23 cellular contexts compared by ENCODE assay signal in genomic region chr12:86052921-86053320, GRCh38.
"Had no signal": no experiment of that assay in that cellular context is flagged by ENCODE, and none has a peak within 500 bp of the region (broad histone marks: within the 10 kb centered on the region; RNA-seq: fewer than 3 reads in every experiment).

No MANE protein-coding gene starts in this region.

- H3K36me3 Mint-ChIP-seq: memory B cell, natural killer cell had no signal

- H3K9me3 Mint-ChIP-seq: memory B cell had no signal

- H3K27ac Mint-ChIP-seq: memory B cell, natural killer cell had no signal

- ATAC-seq: foreskin keratinocyte; gastroesophageal sphincter; left lobe of liver; natural killer cell; pancreas; sciatic nerve; stimulated activated naive CD8-positive, alpha-beta T cell treated with anti-CD3 and anti-CD28 coated beads, Interleukin-15, amount 100 ng/mL, for 72 hours had no signal

- H3K4me3 ChIP-seq: coronary artery, esophagus muscularis mucosa, gastroesophageal sphincter, lung, pancreas, right atrium auricular region, smooth muscle cell, suprapubic skin, vagina had no signal

- H3K36me3 ChIP-seq: esophagus muscularis mucosa, gastroesophageal sphincter, pancreas, right atrium auricular region, suprapubic skin, vagina had no signal

- H3K27me3 ChIP-seq: esophagus muscularis mucosa, foreskin keratinocyte, gastroesophageal sphincter, pancreas, right atrium auricular region, suprapubic skin, vagina had no signal

- H3K27me3 Mint-ChIP-seq: memory B cell; stimulated activated naive CD8-positive, alpha-beta T cell treated with anti-CD3 and anti-CD28 coated beads, Interleukin-15, amount 100 ng/mL, for 72 hours had no signal

- H3K4me1 ChIP-seq: esophagus muscularis mucosa, foreskin keratinocyte, gastroesophageal sphincter, right atrium auricular region, suprapubic skin, vagina had no signal

- H3K27ac ChIP-seq: coronary artery, esophagus muscularis mucosa, foreskin keratinocyte, gastroesophageal sphincter, pancreas, right atrium auricular region, suprapubic skin, vagina had no signal

- H3K4me1 Mint-ChIP-seq: memory B cell; natural killer cell; stimulated activated naive CD8-positive, alpha-beta T cell treated with anti-CD3 and anti-CD28 coated beads, Interleukin-15, amount 100 ng/mL, for 72 hours had no signal

- DNase-seq: dermis blood vessel endothelial cell; effector memory CD4-positive, alpha-beta T cell; foreskin keratinocyte; natural killer cell; pancreas; stimulated activated CD4-positive, alpha-beta T cell treated with anti-CD3 and anti-CD28 coated beads, Interleukin-12 subunit alpha, Interleukin-12 subunit beta, amount 100 ng/mL, for 4 hours; stimulated activated CD4-positive, alpha-beta T cell treated with anti-CD3 and anti-CD28 coated beads, Interleukin-1b, Interleukin-23, amount 100 ng/mL, for 48 hours; stimulated activated CD4-positive, alpha-beta T cell treated with anti-CD3 and anti-CD28 coated beads, Interleukin-4, amount 100 ng/mL, for 1 hour; stimulated activated CD8-positive, alpha-beta memory T cell treated with anti-CD3 and anti-CD28 coated beads, Interleukin-4, amount 100 ng/mL, for 48 hours; stimulated activated naive CD4-positive, alpha-beta T cell; stimulated activated naive CD8-positive, alpha-beta T cell treated with anti-CD3 and anti-CD28 coated beads, Interleukin-15, amount 100 ng/mL, for 72 hours; trophoblast cell had no signal

- H3K4me3 Mint-ChIP-seq: memory B cell; natural killer cell; stimulated activated naive CD8-positive, alpha-beta T cell treated with anti-CD3 and anti-CD28 coated beads, Interleukin-15, amount 100 ng/mL, for 72 hours had no signal

- H3K9me3 ChIP-seq: esophagus muscularis mucosa, gastroesophageal sphincter, pancreas, right atrium auricular region, suprapubic skin, vagina had no signal
